Comparison of ENCODE assay signal across 2 cellular contexts in the genomic region with DNA sequence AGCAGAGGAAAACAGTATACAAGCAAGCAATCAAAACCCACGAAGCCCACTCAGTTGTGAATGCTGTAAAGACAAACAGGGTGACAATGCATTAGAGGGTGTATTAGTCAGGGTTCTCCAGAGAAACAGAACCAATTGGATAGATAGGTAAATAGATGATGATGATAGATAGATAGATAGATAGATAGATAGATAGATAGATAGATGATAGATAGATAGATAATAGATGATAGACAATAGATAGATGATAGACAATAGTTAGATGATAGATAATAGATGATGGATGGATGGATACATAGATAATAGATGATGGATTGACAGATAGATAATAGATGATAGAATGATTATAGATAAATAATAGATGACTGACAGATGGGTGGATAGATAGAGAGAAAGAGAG.
A peak's percentile ranks its signal among the peaks of the same experiment; 100 is the strongest.
TF ChIP-seq lines count a peak whose summit lies in the region.

No MANE protein-coding gene starts in this region.

TF ChIP-seq in HEK293T, 16 proteins besides CTCF, POLR2A, EP300 and RAD21 (continued from another document):
- TF ChIP-seq ELF4 (IDR thresholded peaks at IDR 0.05), result no peak
- TF ChIP-seq FOXK2 (IDR thresholded peaks at IDR 0.05), result no peak
- TF ChIP-seq SP1 (IDR thresholded peaks at IDR 0.05), result no peak
- peak; percentile 35; the same call in 1 of the 2 replicates for TF ChIP-seq PKNOX1 (IDR thresholded peaks at IDR 0.05)
TF ChIP-seq in HEK293T: peak in this region for 1.

TF ChIP-seq in K562, 482 proteins besides CTCF, POLR2A, EP300 and RAD21 (continued from another document):
- no peak for TF ChIP-seq ZNF445 (CRISPR knock-in tag; IDR thresholded peaks at IDR 0.05; ENCODE audit: low read depth)
